In the genomic region with DNA sequence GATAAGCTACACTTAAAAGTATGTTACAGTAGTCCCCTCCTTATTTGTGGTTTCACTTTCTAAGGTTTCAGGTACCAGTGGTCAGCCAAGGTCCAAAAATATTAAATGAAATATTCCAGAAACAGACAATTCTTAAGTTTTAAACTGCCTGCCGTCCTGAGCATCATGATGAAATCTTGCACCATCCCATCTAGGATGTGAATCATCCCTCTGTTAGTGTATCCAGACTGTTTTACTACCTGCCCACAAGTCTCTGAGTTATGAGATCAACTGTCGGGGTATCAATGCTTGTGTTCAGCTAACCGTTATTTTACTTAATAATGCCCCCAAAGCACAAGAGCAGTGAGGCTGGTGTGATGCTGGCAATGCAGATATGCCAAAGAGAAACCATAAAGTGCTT, we compare ENCODE assay signal across 10 cellular contexts. TPM values are rescaled to one million over a fixed set of nuclear protein-coding genes. Genes with fewer than 3 reads are reported as not detected.
DNase-seq lines count a peak whose midpoint lies in the region; ATAC-seq, FAIRE-seq and TF ChIP-seq lines count a peak whose summit lies in the region.
"Had no signal": no experiment of that assay in that cellular context is flagged by ENCODE, and none has a peak within 500 bp of the region (broad histone marks: within the 10 kb centered on the region; RNA-seq: fewer than 3 reads in every experiment).

No MANE protein-coding gene starts in this region.

- no peak for TF ChIP-seq POLR2A in A549 (IDR thresholded peaks at IDR 0.05; ENCODE audit: low read length)

- TF ChIP-seq CTCF in A549 (IDR thresholded peaks at IDR 0.05) (no peak), fibroblast of the aortic adventitia (IDR thresholded peaks at IDR 0.05; ENCODE audit: insufficient read depth, low read length) (no peak), D721Med (IDR thresholded peaks at IDR 0.05; ENCODE audit: insufficient read depth, missing control alignments) (no peak)

- H3K4me1 ChIP-seq in A549 = peaks cover 34% of the 10 kb centered on the region
- H3K4me1 ChIP-seq: SJSA1 had no signal

- DNase-seq in A549 (ENCODE audit: low read depth in 1 of 2, low spot score in 1 of 2) (peak in 1 of 2 experiments; percentile 50), EL (peak; percentile 75), SW480 (ENCODE audit: low spot score) (peak; percentile 85), fibroblast of the aortic adventitia (ENCODE audit: low read depth) (peak; percentile 85), D721Med (ENCODE audit: insufficient read length, low spot score) (no peak)
- DNase-seq: GDM1 had no signal

- TF ChIP-seq EP300 in A549 (IDR thresholded peaks at IDR 0.05) = 0 out of 5 replicates have a peak, but pooled peaks of 1 of the 2 experiments have one; percentile 18

- no peaks in the 10 kb centered on the region for H3K9me3 ChIP-seq in A549
- H3K9me3 ChIP-seq: SJSA1 had no signal

- CTCF ChIA-PET in A549 (lab: Yijun Ruan, JAX) = interaction anchor here (0.8 to 1.2 kb wide), 3 partner anchors 8 to 161 kb away, joined by 3 to 6 read pairs (median 4); no protein-coding TSS in a partner anchor

- no peak for TF ChIP-seq RAD21 in A549 (conservative IDR thresholded peaks at IDR 0.05 in 1 of 2, IDR thresholded peaks at IDR 0.05 in 1 of 2)

- 10% methylated on average over 3 of the region's 3 CpGs for WGBS in A549 (ENCODE audit: missing lambda C conversion rate)

- FAIRE-seq in A549 (lab: Jason Lieb, UNC) (peak; percentile 67), D721Med (lab: Jason Lieb, UNC) (no peak)

- H3K27ac ChIP-seq in A549 = peak overlapping the region; percentile 76 to 84
- H3K27ac ChIP-seq: SJSA1 had no signal

- POLR2A ChIA-PET in A549 (lab: Yijun Ruan, JAX) = interaction anchor here (0.7 to 1.5 kb wide), 3 partner anchors 10 to 83 kb away, joined by 3 to 9 read pairs (median 5); a partner anchor contains a TSS

- ATAC-seq in A549 (peak; percentile 86 to 94), HG02884 (IDR thresholded peaks at IDR 0.05; ENCODE audit: unreplicated experiment) (no peak), GM19023 (IDR thresholded peaks at IDR 0.05; ENCODE audit: unreplicated experiment) (no peak), HG03520 (IDR thresholded peaks at IDR 0.05; ENCODE audit: unreplicated experiment) (no peak)

- H3K4me2 ChIP-seq in A549 = peak overlapping the region; percentile 80

- H3K4me3 ChIP-seq in A549 (peak overlapping the region; percentile 14; the same call in 1 of the 3 replicates), fibroblast of the aortic adventitia (ENCODE audit: low read depth, low read length) (no peak overlapping the region)
- H3K4me3 ChIP-seq: SJSA1 had no signal

TF ChIP-seq in A549, 52 proteins besides CTCF, POLR2A, EP300 and RAD21:
- TF ChIP-seq HOXB13 (CRISPR knock-in tag; IDR thresholded peaks at IDR 0.05; ENCODE audit: low read depth) = no peak
- TF ChIP-seq JUN (IDR thresholded peaks at IDR 0.05) = 0 out of 5 replicates have a peak, but pooled peaks of 1 of the 2 experiments have one; percentile 32
- TF ChIP-seq TP53 (CRISPR knock-in tag; IDR thresholded peaks at IDR 0.05) = no peak
- TF ChIP-seq FOSL2 (IDR thresholded peaks at IDR 0.05) = peak; percentile 58; the same call in 1 of the 2 replicates
- no peak; the same call in 1 of the 2 replicates for TF ChIP-seq FOSL2 (CRISPR knock-in tag; IDR thresholded peaks at IDR 0.05)
- TF ChIP-seq CEBPB (IDR thresholded peaks at IDR 0.05) = peak; percentile 63 to 72
- TF ChIP-seq NR3C1 (IDR thresholded peaks at IDR 0.05) = no peak
TF ChIP-seq in A549: peak in this region for 3.

RNA-seq across cellular contexts. Expression of a gene that starts 11.4 kb away (rescaled TPM):
- 4.1 and 6.1 TPM in 2 replicates for polyA plus RNA-seq in A549 (2011; rRNA removed)
- 0.49 and 0.73 TPM in 2 replicates for polyA plus RNA-seq in A549 (2012; cell fraction: cytosol; rRNA removed)
- polyA plus RNA-seq in A549 (2012; cell fraction: nucleus; rRNA removed) = 1.3 and 1.6 TPM in 2 replicates
- 1.1 to 1.4 TPM (median 1.3 TPM) in 3 replicates for polyA plus RNA-seq in A549 (2017; fragmentation: RNase III; extraction: RNeasy Plus Mini Kit Qiagen cat#74134 plus additional on column Dnase treatment)
- 9.1 and 10.1 TPM in 2 replicates for polyA minus RNA-seq in A549 (2011; rRNA and poly(A)+ RNA removed)
- total RNA-seq in fibroblast of the aortic adventitia (ENCODE audit: low replicate concordance) = 6.6 and 6.9 TPM in 2 replicates

Comparison
In these comparisons a context has a peak if more than half of its experiments do, and no peak if none do; other contexts are left out.
1. ATAC-seq: peak in A549 (2 of 2); none in HG02884 (single experiment), GM19023 (single experiment) and HG03520 (single experiment).